In the genomic region with DNA sequence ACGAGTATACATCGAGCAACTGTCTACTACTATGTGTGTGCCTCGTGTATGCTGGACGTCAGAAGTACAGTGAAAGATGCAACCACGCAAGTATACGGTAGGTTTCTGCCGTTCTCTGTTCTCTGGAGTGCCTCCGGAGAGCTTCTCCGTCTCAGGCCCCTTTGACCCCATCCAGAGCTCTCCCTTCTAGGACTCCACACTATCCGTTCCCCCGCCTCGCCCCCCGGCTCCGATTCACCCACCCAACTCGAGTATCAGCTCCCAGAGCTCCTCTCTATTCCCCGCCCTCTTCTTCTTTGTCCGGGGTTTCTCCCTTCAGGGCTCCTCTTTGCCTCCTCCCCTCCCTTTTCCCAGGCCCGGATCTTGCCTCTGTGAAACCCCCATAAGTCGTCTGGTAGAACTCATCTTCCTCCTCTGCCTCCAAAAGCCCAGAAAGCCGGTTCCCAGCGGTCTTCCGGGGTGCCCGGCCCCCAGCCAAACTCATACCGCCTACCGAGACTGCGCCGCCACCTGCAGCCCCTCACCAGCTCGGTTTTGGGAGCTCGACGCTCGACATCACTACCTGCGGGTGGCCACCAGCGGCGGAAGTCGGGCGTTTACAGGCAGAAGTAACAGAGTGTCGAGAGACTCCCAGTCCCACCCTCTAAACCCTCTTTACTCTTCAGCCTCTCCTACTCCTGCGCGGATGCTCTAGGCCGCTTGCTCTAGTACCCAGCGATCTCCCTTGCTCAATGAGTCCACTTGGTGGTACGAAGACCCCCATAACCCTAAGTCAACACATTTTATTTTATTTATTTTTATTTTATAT, we compare ENCODE assay signal across 1 cellular context.
TF ChIP-seq lines count a peak whose summit lies in the region.

A gene with protein sequence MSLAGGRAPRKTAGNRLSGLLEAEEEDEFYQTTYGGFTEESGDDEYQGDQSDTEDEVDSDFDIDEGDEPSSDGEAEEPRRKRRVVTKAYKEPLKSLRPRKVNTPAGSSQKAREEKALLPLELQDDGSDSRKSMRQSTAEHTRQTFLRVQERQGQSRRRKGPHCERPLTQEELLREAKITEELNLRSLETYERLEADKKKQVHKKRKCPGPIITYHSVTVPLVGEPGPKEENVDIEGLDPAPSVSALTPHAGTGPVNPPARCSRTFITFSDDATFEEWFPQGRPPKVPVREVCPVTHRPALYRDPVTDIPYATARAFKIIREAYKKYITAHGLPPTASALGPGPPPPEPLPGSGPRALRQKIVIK (minus strand): TSS at position 560 of the 808 bp plus-strand sequence. CDS start 76 bp downstream, at position 484.

TF ChIP-seq in K562, 482 proteins besides CTCF, POLR2A, EP300 and RAD21 (continued from another document and continues in another):
- TF ChIP-seq, protein P1, sequence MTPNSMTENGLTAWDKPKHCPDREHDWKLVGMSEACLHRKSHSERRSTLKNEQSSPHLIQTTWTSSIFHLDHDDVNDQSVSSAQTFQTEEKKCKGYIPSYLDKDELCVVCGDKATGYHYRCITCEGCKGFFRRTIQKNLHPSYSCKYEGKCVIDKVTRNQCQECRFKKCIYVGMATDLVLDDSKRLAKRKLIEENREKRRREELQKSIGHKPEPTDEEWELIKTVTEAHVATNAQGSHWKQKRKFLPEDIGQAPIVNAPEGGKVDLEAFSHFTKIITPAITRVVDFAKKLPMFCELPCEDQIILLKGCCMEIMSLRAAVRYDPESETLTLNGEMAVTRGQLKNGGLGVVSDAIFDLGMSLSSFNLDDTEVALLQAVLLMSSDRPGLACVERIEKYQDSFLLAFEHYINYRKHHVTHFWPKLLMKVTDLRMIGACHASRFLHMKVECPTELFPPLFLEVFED (CRISPR knock-in tag; conservative IDR thresholded peaks at IDR 0.05), result no peak
- TF ChIP-seq PTRF (tag; IDR thresholded peaks at IDR 0.05) (no peak), ZNF217 (CRISPR knock-in tag; IDR thresholded peaks at IDR 0.05) (no peak), CCAR2 (IDR thresholded peaks at IDR 0.05; ENCODE audit: low read depth, low read length) (no peak), STAG1 (CRISPR knock-in tag; IDR thresholded peaks at IDR 0.05; ENCODE audit: borderline replicate concordance) (no peak), RFX7 (CRISPR knock-in tag; IDR thresholded peaks at IDR 0.05) (no peak), RFX5 (IDR thresholded peaks at IDR 0.05; ENCODE audit: low read depth, low read length) (no peak), ADNP (tag; IDR thresholded peaks at IDR 0.05) (no peak), ZNF311 (CRISPR knock-in tag; IDR thresholded peaks at IDR 0.05) (no peak), ZBTB17 (CRISPR knock-in tag; IDR thresholded peaks at IDR 0.05) (peak; percentile 100), PCBP2 (IDR thresholded peaks at IDR 0.05; ENCODE audit: low read depth, low read length, poor library complexity, severe bottlenecking) (no peak), PURB (CRISPR knock-in tag; IDR thresholded peaks at IDR 0.05; ENCODE audit: low read depth) (no peak), ZNF644 (tag; IDR thresholded peaks at IDR 0.05; ENCODE audit: low read depth) (no peak), FOS (IDR thresholded peaks at IDR 0.05; ENCODE audit: extremely low read depth, insufficient read length) (no peak), ZNF165 (CRISPR knock-in tag; IDR thresholded peaks at IDR 0.05; ENCODE audit: borderline replicate concordance) (no peak), CCNT2 (IDR thresholded peaks at IDR 0.05; ENCODE audit: borderline replicate concordance, extremely low read depth, insufficient read length, low read depth, low read length) (peak; percentile 60), SRF (CRISPR knock-in tag; IDR thresholded peaks at IDR 0.05) (peak in 1 of 2 experiments; percentile 44; a peak in 1 of 4 replicates), ZNF668 (CRISPR knock-in tag; IDR thresholded peaks at IDR 0.05) (no peak), MTF1 (CRISPR knock-in tag; IDR thresholded peaks at IDR 0.05; ENCODE audit: borderline replicate concordance) (no peak), FOXA1 (IDR thresholded peaks at IDR 0.05; ENCODE audit: borderline replicate concordance) (no peak), STAT5B (CRISPR knock-in tag; IDR thresholded peaks at IDR 0.05) (no peak), NFXL1 (CRISPR knock-in tag; IDR thresholded peaks at IDR 0.05) (no peak), SMARCE1 (IDR thresholded peaks at IDR 0.05) (no peak), ZSCAN32 (CRISPR knock-in tag; IDR thresholded peaks at IDR 0.05) (no peak), RUNX1 (IDR thresholded peaks at IDR 0.05; ENCODE audit: low read depth) (0 out of 2 replicates have a peak, but pooled peaks have one; percentile 38), TCF3 (CRISPR knock-in tag; IDR thresholded peaks at IDR 0.05) (no peak)
- TF ChIP-seq, protein P2, sequence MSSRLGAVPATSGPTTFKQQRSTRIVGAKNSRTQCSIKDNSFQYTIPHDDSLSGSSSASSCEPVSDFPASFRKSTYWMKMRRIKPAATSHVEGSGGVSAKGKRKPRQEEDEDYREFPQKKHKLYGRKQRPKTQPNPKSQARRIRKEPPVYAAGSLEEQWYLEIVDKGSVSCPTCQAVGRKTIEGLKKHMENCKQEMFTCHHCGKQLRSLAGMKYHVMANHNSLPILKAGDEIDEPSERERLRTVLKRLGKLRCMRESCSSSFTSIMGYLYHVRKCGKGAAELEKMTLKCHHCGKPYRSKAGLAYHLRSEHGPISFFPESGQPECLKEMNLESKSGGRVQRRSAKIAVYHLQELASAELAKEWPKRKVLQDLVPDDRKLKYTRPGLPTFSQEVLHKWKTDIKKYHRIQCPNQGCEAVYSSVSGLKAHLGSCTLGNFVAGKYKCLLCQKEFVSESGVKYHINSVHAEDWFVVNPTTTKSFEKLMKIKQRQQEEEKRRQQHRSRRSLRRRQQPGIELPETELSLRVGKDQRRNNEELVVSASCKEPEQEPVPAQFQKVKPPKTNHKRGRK (tag; IDR thresholded peaks at IDR 0.05), result no peak
- TF ChIP-seq, protein P3, sequence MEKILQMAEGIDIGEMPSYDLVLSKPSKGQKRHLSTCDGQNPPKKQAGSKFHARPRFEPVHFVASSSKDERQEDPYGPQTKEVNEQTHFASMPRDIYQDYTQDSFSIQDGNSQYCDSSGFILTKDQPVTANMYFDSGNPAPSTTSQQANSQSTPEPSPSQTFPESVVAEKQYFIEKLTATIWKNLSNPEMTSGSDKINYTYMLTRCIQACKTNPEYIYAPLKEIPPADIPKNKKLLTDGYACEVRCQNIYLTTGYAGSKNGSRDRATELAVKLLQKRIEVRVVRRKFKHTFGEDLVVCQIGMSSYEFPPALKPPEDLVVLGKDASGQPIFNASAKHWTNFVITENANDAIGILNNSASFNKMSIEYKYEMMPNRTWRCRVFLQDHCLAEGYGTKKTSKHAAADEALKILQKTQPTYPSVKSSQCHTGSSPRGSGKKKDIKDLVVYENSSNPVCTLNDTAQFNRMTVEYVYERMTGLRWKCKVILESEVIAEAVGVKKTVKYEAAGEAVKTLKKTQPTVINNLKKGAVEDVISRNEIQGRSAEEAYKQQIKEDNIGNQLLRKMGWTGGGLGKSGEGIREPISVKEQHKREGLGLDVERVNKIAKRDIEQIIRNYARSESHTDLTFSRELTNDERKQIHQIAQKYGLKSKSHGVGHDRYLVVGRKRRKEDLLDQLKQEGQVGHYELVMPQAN (IDR thresholded peaks at IDR 0.05; ENCODE audit: borderline replicate concordance), result peak; percentile 73; the same call in 1 of the 2 replicates
- TF ChIP-seq, protein P4, sequence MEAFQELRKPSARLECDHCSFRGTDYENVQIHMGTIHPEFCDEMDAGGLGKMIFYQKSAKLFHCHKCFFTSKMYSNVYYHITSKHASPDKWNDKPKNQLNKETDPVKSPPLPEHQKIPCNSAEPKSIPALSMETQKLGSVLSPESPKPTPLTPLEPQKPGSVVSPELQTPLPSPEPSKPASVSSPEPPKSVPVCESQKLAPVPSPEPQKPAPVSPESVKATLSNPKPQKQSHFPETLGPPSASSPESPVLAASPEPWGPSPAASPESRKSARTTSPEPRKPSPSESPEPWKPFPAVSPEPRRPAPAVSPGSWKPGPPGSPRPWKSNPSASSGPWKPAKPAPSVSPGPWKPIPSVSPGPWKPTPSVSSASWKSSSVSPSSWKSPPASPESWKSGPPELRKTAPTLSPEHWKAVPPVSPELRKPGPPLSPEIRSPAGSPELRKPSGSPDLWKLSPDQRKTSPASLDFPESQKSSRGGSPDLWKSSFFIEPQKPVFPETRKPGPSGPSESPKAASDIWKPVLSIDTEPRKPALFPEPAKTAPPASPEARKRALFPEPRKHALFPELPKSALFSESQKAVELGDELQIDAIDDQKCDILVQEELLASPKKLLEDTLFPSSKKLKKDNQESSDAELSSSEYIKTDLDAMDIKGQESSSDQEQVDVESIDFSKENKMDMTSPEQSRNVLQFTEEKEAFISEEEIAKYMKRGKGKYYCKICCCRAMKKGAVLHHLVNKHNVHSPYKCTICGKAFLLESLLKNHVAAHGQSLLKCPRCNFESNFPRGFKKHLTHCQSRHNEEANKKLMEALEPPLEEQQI (IDR thresholded peaks at IDR 0.05), result no peak
- TF ChIP-seq, protein P5, sequence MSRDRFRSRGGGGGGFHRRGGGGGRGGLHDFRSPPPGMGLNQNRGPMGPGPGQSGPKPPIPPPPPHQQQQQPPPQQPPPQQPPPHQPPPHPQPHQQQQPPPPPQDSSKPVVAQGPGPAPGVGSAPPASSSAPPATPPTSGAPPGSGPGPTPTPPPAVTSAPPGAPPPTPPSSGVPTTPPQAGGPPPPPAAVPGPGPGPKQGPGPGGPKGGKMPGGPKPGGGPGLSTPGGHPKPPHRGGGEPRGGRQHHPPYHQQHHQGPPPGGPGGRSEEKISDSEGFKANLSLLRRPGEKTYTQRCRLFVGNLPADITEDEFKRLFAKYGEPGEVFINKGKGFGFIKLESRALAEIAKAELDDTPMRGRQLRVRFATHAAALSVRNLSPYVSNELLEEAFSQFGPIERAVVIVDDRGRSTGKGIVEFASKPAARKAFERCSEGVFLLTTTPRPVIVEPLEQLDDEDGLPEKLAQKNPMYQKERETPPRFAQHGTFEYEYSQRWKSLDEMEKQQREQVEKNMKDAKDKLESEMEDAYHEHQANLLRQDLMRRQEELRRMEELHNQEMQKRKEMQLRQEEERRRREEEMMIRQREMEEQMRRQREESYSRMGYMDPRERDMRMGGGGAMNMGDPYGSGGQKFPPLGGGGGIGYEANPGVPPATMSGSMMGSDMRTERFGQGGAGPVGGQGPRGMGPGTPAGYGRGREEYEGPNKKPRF (IDR thresholded peaks at IDR 0.05; ENCODE audit: low read depth, low read length), result no peak
- TF ChIP-seq, protein P6, sequence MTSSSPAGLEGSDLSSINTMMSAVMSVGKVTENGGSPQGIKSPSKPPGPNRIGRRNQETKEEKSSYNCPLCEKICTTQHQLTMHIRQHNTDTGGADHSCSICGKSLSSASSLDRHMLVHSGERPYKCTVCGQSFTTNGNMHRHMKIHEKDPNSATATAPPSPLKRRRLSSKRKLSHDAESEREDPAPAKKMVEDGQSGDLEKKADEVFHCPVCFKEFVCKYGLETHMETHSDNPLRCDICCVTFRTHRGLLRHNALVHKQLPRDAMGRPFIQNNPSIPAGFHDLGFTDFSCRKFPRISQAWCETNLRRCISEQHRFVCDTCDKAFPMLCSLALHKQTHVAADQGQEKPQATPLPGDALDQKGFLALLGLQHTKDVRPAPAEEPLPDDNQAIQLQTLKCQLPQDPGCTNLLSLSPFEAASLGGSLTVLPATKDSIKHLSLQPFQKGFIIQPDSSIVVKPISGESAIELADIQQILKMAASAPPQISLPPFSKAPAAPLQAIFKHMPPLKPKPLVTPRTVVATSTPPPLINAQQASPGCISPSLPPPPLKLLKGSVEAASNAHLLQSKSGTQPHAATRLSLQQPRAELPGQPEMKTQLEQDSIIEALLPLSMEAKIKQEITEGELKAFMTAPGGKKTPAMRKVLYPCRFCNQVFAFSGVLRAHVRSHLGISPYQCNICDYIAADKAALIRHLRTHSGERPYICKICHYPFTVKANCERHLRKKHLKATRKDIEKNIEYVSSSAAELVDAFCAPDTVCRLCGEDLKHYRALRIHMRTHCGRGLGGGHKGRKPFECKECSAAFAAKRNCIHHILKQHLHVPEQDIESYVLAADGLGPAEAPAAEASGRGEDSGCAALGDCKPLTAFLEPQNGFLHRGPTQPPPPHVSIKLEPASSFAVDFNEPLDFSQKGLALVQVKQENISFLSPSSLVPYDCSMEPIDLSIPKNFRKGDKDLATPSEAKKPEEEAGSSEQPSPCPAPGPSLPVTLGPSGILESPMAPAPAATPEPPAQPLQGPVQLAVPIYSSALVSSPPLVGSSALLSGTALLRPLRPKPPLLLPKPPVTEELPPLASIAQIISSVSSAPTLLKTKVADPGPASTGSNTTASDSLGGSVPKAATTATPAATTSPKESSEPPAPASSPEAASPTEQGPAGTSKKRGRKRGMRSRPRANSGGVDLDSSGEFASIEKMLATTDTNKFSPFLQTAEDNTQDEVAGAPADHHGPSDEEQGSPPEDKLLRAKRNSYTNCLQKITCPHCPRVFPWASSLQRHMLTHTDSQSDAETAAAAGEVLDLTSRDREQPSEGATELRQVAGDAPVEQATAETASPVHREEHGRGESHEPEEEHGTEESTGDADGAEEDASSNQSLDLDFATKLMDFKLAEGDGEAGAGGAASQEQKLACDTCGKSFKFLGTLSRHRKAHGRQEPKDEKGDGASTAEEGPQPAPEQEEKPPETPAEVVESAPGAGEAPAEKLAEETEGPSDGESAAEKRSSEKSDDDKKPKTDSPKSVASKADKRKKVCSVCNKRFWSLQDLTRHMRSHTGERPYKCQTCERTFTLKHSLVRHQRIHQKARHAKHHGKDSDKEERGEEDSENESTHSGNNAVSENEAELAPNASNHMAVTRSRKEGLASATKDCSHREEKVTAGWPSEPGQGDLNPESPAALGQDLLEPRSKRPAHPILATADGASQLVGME (CRISPR knock-in tag; IDR thresholded peaks at IDR 0.05), result peak; percentile 9; the same call in 1 of the 2 replicates
- TF ChIP-seq, protein P7, sequence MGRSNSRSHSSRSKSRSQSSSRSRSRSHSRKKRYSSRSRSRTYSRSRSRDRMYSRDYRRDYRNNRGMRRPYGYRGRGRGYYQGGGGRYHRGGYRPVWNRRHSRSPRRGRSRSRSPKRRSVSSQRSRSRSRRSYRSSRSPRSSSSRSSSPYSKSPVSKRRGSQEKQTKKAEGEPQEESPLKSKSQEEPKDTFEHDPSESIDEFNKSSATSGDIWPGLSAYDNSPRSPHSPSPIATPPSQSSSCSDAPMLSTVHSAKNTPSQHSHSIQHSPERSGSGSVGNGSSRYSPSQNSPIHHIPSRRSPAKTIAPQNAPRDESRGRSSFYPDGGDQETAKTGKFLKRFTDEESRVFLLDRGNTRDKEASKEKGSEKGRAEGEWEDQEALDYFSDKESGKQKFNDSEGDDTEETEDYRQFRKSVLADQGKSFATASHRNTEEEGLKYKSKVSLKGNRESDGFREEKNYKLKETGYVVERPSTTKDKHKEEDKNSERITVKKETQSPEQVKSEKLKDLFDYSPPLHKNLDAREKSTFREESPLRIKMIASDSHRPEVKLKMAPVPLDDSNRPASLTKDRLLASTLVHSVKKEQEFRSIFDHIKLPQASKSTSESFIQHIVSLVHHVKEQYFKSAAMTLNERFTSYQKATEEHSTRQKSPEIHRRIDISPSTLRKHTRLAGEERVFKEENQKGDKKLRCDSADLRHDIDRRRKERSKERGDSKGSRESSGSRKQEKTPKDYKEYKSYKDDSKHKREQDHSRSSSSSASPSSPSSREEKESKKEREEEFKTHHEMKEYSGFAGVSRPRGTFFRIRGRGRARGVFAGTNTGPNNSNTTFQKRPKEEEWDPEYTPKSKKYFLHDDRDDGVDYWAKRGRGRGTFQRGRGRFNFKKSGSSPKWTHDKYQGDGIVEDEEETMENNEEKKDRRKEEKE (IDR thresholded peaks at IDR 0.05; ENCODE audit: borderline replicate concordance in 1 of 2, control insufficient read depth in 1 of 2, low read depth in 2 of 2, low read length in 1 of 2), result no peak
- TF ChIP-seq, protein P8, sequence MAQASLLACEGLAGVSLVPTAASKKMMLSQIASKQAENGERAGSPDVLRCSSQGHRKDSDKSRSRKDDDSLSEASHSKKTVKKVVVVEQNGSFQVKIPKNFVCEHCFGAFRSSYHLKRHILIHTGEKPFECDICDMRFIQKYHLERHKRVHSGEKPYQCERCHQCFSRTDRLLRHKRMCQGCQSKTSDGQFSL (CRISPR knock-in tag; IDR thresholded peaks at IDR 0.05), result 0 out of 2 replicates have a peak, but pooled peaks have one; percentile 25
- TF ChIP-seq, protein P8 (tag; IDR thresholded peaks at IDR 0.05), result no peak
